15 cellular contexts compared by ENCODE assay signal in genomic region chr22:49216579-49216978, GRCh38.
"Had no signal": no experiment of that assay in that cellular context is flagged by ENCODE, and none has a peak within 500 bp of the region (broad histone marks: within the 10 kb centered on the region; RNA-seq: fewer than 3 reads in every experiment).

No MANE protein-coding gene starts in this region.

- H3K9me3 ChIP-seq: psoas muscle, thyroid gland had no signal

- ATAC-seq: activated naive CD8-positive, alpha-beta T cell treated with anti-CD3 and anti-CD28 coated beads, Interleukin-2, amount 50 U/mL, for 24 hours; activated T-cell treated with anti-CD3 and anti-CD28 coated beads, Interleukin-2, amount 50 U/mL, for 72 hours; natural killer cell; psoas muscle; stimulated activated naive CD8-positive, alpha-beta T cell treated with anti-CD3 and anti-CD28 coated beads, Interleukin-15, amount 100 ng/mL, for 72 hours had no signal

- H3K4me1 Mint-ChIP-seq: activated CD4-positive, alpha-beta T cell treated with anti-CD3 and anti-CD28 coated beads, Interleukin-2, amount 10 ng/mL, durations not matched to agents 7 days and 5 days; activated naive CD8-positive, alpha-beta T cell treated with anti-CD3 and anti-CD28 coated beads, Interleukin-2, amount 50 U/mL, for 24 hours; natural killer cell; stimulated activated naive CD8-positive, alpha-beta T cell treated with anti-CD3 and anti-CD28 coated beads, Interleukin-15, amount 100 ng/mL, for 72 hours had no signal

- H3K4me1 ChIP-seq: psoas muscle, thyroid gland had no signal

- H3K27ac Mint-ChIP-seq: activated CD4-positive, alpha-beta T cell treated with anti-CD3 and anti-CD28 coated beads, Interleukin-2, amount 10 ng/mL, durations not matched to agents 7 days and 5 days; activated naive CD8-positive, alpha-beta T cell treated with anti-CD3 and anti-CD28 coated beads, Interleukin-2, amount 50 U/mL, for 24 hours; activated T-cell treated with anti-CD3 and anti-CD28 coated beads, Interleukin-2, amount 50 U/mL, for 72 hours; natural killer cell; stimulated activated naive CD8-positive, alpha-beta T cell treated with anti-CD3 and anti-CD28 coated beads, Interleukin-15, amount 100 ng/mL, for 72 hours; T-helper 1 cell treated with Interleukin-12 subunit alpha and Interleukin-12 subunit beta and Interleukin-4 antibody, amounts not matched to agents 30 μg/mL and 1 μg/mL, for 36 hours had no signal

- H3K27ac ChIP-seq: psoas muscle, thyroid gland had no signal

- H3K36me3 ChIP-seq: thyroid gland had no signal

- H3K4me3 Mint-ChIP-seq: activated CD4-positive, alpha-beta T cell treated with anti-CD3 and anti-CD28 coated beads, Interleukin-2, amount 10 ng/mL, durations not matched to agents 7 days and 5 days; activated naive CD8-positive, alpha-beta T cell treated with anti-CD3 and anti-CD28 coated beads, Interleukin-2, amount 50 U/mL, for 24 hours; activated T-cell treated with anti-CD3 and anti-CD28 coated beads, Interleukin-2, amount 50 U/mL, for 72 hours; natural killer cell; stimulated activated naive CD8-positive, alpha-beta T cell treated with anti-CD3 and anti-CD28 coated beads, Interleukin-15, amount 100 ng/mL, for 72 hours; T-helper 1 cell treated with Interleukin-12 subunit alpha and Interleukin-12 subunit beta and Interleukin-4 antibody, amounts not matched to agents 30 μg/mL and 1 μg/mL, for 36 hours had no signal

- H3K4me3 ChIP-seq: psoas muscle, thyroid gland had no signal

- H3K27me3 ChIP-seq: thyroid gland had no signal

- DNase-seq: activated CD4-positive, alpha-beta T cell treated with anti-CD3 and anti-CD28 coated beads, Interleukin-2, amount 10 ng/mL, durations not matched to agents 7 days and 5 days; activated naive CD4-positive, alpha-beta T cell; activated naive CD8-positive, alpha-beta T cell treated with anti-CD3 and anti-CD28 coated beads, Interleukin-2, amount 50 U/mL, for 24 hours; activated T-cell treated with anti-CD3 and anti-CD28 coated beads, Interleukin-2, amount 50 U/mL, for 72 hours; caudate nucleus; effector memory CD4-positive, alpha-beta T cell; kidney; natural killer cell; nucleus accumbens; psoas muscle; SHP77 treated with DMSO at 0.1 percent for 48 hours; stimulated activated CD4-positive, alpha-beta T cell treated with anti-CD3 and anti-CD28 coated beads, Interleukin-4, amount 100 ng/mL, for 24 hours; stimulated activated naive CD8-positive, alpha-beta T cell treated with anti-CD3 and anti-CD28 coated beads, Interleukin-15, amount 100 ng/mL, for 72 hours; thyroid gland had no signal
